In genomic region chr5:129767927-129768380, GRCh38 we compare ENCODE assay signal across 8 cellular contexts. TPM values are rescaled to one million over a fixed set of nuclear protein-coding genes. Genes with fewer than 3 reads are reported as not detected.
DNase-seq lines count a peak whose midpoint lies in the region; ATAC-seq, FAIRE-seq and TF ChIP-seq lines count a peak whose summit lies in the region.

No MANE protein-coding gene starts in this region.

- WGBS in pancreas, 2 donors: 0% methylated on average over 3 of the region's 3 CpGs
- WGBS in aorta, 2 donors: 0% methylated on average over 3 of the region's 3 CpGs

- H3K4me2 ChIP-seq in HCT116 (ENCODE audit: low read length): 0 out of 2 replicates have a peak overlapping the region, but pooled peaks have one; percentile 9
- no peak overlapping the region for H3K4me2 ChIP-seq in Loucy (ENCODE audit: low read depth, low read length, poor library complexity, severe bottlenecking)

- H3K79me2 ChIP-seq in HCT116 (ENCODE audit: insufficient read depth, low read length): no peaks in the 10 kb centered on the region
- no peaks in the 10 kb centered on the region for H3K79me2 ChIP-seq in Loucy (ENCODE audit: insufficient read depth, low read length)

- POLR2A ChIA-PET in HCT116 (lab: Charles Lee): no interaction called here

- H3K9me3 ChIP-seq in HCT116 (ENCODE audit: control insufficient read depth in 1 of 2, insufficient read depth in 1 of 2, low read depth in 1 of 2, low read length in 2 of 2) (no peaks in the 10 kb centered on the region), Loucy (ENCODE audit: insufficient read depth, low read depth, low read length) (no peaks in the 10 kb centered on the region), pancreas (no peaks in the 10 kb centered on the region), aorta (ENCODE audit: control insufficient read depth, low read length) (no peaks in the 10 kb centered on the region)

- H3K9me2 ChIP-seq in HCT116 (ENCODE audit: insufficient read depth) (no peaks in the 10 kb centered on the region), Loucy (replicated peaks; ENCODE audit: low read depth, low read length) (no peaks in the 10 kb centered on the region)

- no peaks in the 10 kb centered on the region for H3F3A ChIP-seq in Loucy (ENCODE audit: low read depth)

- H3K27me3 ChIP-seq in HCT116 (ENCODE audit: insufficient read depth, low read length) (no peaks in the 10 kb centered on the region), Loucy (ENCODE audit: insufficient read depth, low read length, poor library complexity, severe bottlenecking) (no peaks in the 10 kb centered on the region), pancreas (no peaks in the 10 kb centered on the region), aorta (ENCODE audit: control insufficient read depth in 1 of 2, insufficient read depth in 2 of 2, low read length in 1 of 2) (no peaks in the 10 kb centered on the region)

- BruUV-seq in HCT116 (replicated peaks; lab: Mats Ljungman, UMichigan): no TSS peak

- H3K9ac ChIP-seq in HCT116 (ENCODE audit: low read length): no peak overlapping the region
- no peak overlapping the region for H3K9ac ChIP-seq in Loucy (ENCODE audit: low read depth, low read length, poor library complexity, severe bottlenecking)

- DNase-seq in HCT116 (ENCODE audit: low read depth, low spot score): peak; percentile 92
- DNase-seq in RPMI7951 (ENCODE audit: low read depth): peak; percentile 74
- peak; percentile 5 for DNase-seq in activated effector memory CD4-positive, alpha-beta T cell treated with Interleukin-2 at 50 U/mL for 16 hours
- peak; percentile 12 to 49 for DNase-seq in frontal cortex (ENCODE audit: low spot score in 2 of 2)
- DNase-seq in pancreas: peak in 4 of 6 donors; percentile 22 to 77 (median 63)
- peak in 1 of 2 donors; percentile 52 for DNase-seq in aorta

- FAIRE-seq in frontal cortex (lab: Jason Lieb, UNC) (peak; percentile 96), pancreas (lab: Jason Lieb, UNC) (peak; percentile 88)

- CTCF ChIA-PET in HCT116 (lab: Charles Lee): interaction anchor here (0.6 to 1.9 kb wide), 8 partner anchors 85 to 1269 kb away, joined by 3 to 15 read pairs (median 9); no protein-coding TSS in a partner anchor

- intact Hi-C loops in HCT116 (cut with micrococcal nuclease) (loop anchor here (1.0 to 5.0 kb wide), 7 partner anchors 106 to 1556 kb away; no protein-coding TSS in a partner anchor), pancreas (cut with DNase I) (loop anchor here in 1 of 3 donors (10.0 kb wide), 1 partner anchor 863 kb away; no protein-coding TSS in a partner anchor), aorta (cut with DNase I) (loop anchor here in 1 of 2 donors (5.0 kb wide), 3 partner anchors 101 to 1556 kb away; no protein-coding TSS in a partner anchor)

- H4K20me1 ChIP-seq in HCT116 (ENCODE audit: insufficient read depth): no peaks in the 10 kb centered on the region
- no peaks in the 10 kb centered on the region for H4K20me1 ChIP-seq in Loucy (ENCODE audit: insufficient read depth, low read length, poor library complexity, severe bottlenecking)

- H3K36me3 ChIP-seq in HCT116 (ENCODE audit: control insufficient read depth in 1 of 2, insufficient read depth in 2 of 2, low read length in 2 of 2) (no peaks in the 10 kb centered on the region), Loucy (ENCODE audit: insufficient read depth, low read length) (no peaks in the 10 kb centered on the region), pancreas (no peaks in the 10 kb centered on the region), aorta (ENCODE audit: control insufficient read depth in 1 of 2, insufficient read depth in 2 of 2, low read length in 1 of 2) (no peaks in the 10 kb centered on the region)

- H3K4me1 ChIP-seq in HCT116 (ENCODE audit: control insufficient read depth in 1 of 2, insufficient read depth in 2 of 2, low read length in 2 of 2) (no peaks in the 10 kb centered on the region; a peak in 1 of 4 replicates), Loucy (ENCODE audit: insufficient read depth, low read length, poor library complexity, severe bottlenecking) (no peaks in the 10 kb centered on the region), pancreas (peaks cover 0 to 15% (median 0%) of the 10 kb centered on the region in 3 donors), aorta (ENCODE audit: control insufficient read depth in 1 of 2, insufficient read depth in 2 of 2, low read length in 2 of 2) (no peaks in the 10 kb centered on the region)

- H3K4me3 ChIP-seq in HCT116 (replicated peaks in 1 of 2; ENCODE audit: low read depth in 1 of 2, low read length in 2 of 2): no peak overlapping the region
- no peak overlapping the region for H3K4me3 ChIP-seq in Loucy (ENCODE audit: low read length, poor library complexity, severe bottlenecking)
- H3K4me3 ChIP-seq in pancreas: no peak overlapping the region
- H3K4me3 ChIP-seq in aorta (ENCODE audit: low read length in 2 of 2): no peak overlapping the region

- H2AFZ ChIP-seq in HCT116 (ENCODE audit: low read depth, low read length, poor library complexity, severe bottlenecking): peak overlapping the region; percentile 36
- H2AFZ ChIP-seq in Loucy (ENCODE audit: low read length): no peak overlapping the region

- H3K27ac ChIP-seq in HCT116 (ENCODE audit: low read depth, low read length) (no peak overlapping the region), pancreas (no peak overlapping the region), aorta (ENCODE audit: low read depth in 1 of 2, low read length in 2 of 2) (no peak overlapping the region)

- TF ChIP-seq RAD21 in HCT116 (IDR thresholded peaks at IDR 0.05; ENCODE audit: low read depth): peak; percentile 99

- no peak for TF ChIP-seq POLR2A in HCT116 (IDR thresholded peaks at IDR 0.05; ENCODE audit: borderline replicate concordance, extremely low read depth, insufficient read depth, insufficient read length)

- RAD21 ChIA-PET in HCT116 (lab: Charles Lee; ENCODE audit: low non-redundant PET in 1 of 2, low total read pairs in 2 of 2, uncharacterized antibody in 2 of 2, unreplicated experiment in 2 of 2): interaction anchor here (0.7 to 1.0 kb wide), 2 partner anchors 94 to 862 kb away, joined by 3 read pairs; no protein-coding TSS in a partner anchor

- TF ChIP-seq CTCF in GM12873 (IDR thresholded peaks at IDR 0.05; ENCODE audit: insufficient read depth, low read depth, low read length, missing control alignments): peak; percentile 90
- TF ChIP-seq CTCF in HCT116 (IDR thresholded peaks at IDR 0.05 in 2 of 3, conservative IDR thresholded peaks at IDR 0.05 in 1 of 3; ENCODE audit: borderline replicate concordance in 1 of 3, insufficient read depth in 1 of 3, low read depth in 2 of 3, low read length in 2 of 3): peak; percentile 96 to 99 (median 99)
- TF ChIP-seq CTCF in Loucy (conservative IDR thresholded peaks at IDR 0.05; ENCODE audit: low read length): peak; percentile 88
- TF ChIP-seq CTCF in pancreas (IDR thresholded peaks at IDR 0.05): peak; percentile 94 to 98 (median 95)

- ATAC-seq in HCT116 (peak; percentile 91), pancreas (peak; percentile 77 to 96 (median 94)), aorta (ENCODE audit: low FRiP score) (peak; percentile 89)

TF ChIP-seq in HCT116, 20 proteins besides CTCF, POLR2A, EP300 and RAD21:
- TF ChIP-seq CBX3 (IDR thresholded peaks at IDR 0.05; ENCODE audit: low read depth): peak; percentile 89
- no peak for TF ChIP-seq CEBPB (IDR thresholded peaks at IDR 0.05; ENCODE audit: low read depth)
- peak; percentile 36; the same call in 1 of the 2 replicates for TF ChIP-seq JUND (IDR thresholded peaks at IDR 0.05)
- 0 out of 2 replicates have a peak, but pooled peaks have one; percentile 28 for TF ChIP-seq SP1 (IDR thresholded peaks at IDR 0.05; ENCODE audit: low read depth)
- TF ChIP-seq YY1 (IDR thresholded peaks at IDR 0.05; ENCODE audit: extremely low read depth, insufficient replicate concordance, low read depth, low read length): peak; percentile 82
- peak; percentile 57 for TF ChIP-seq SRF (IDR thresholded peaks at IDR 0.05; ENCODE audit: low read depth)

RNA-seq across cellular contexts. Expression of gene MINAR2, which starts 20.1 kb away (rescaled TPM):
- not detected for total RNA-seq in HCT116 (2021; ENCODE audit: unreplicated experiment)
- polyA plus RNA-seq in HCT116 (2012): not detected in 2 replicates
- not detected in 2 replicates for total RNA-seq in RPMI7951 (2014; rRNA removed; shearing (Covaris generic))
- not detected for total RNA-seq in frontal cortex
- not detected for total RNA-seq in pancreas
- polyA plus RNA-seq in pancreas: not detected
- not detected for total RNA-seq in aorta
- not detected for polyA plus RNA-seq in aorta
